Comparison of ENCODE assay signal across 13 cellular contexts in genomic region chr4:143437937-143438336, GRCh38.
"Had no signal": no experiment of that assay in that cellular context is flagged by ENCODE, and none has a peak within 500 bp of the region (broad histone marks: within the 10 kb centered on the region; RNA-seq: fewer than 3 reads in every experiment).

No MANE protein-coding gene starts in this region.

- H3K4me1 ChIP-seq: prostate gland, right lobe of liver, testis had no signal

- H3K4me3 ChIP-seq: gastroesophageal sphincter, lung, prostate gland, right lobe of liver, smooth muscle cell, testis, upper lobe of left lung had no signal

- H3K27me3 ChIP-seq: gastroesophageal sphincter, right lobe of liver, testis, upper lobe of left lung had no signal

- H3K9me3 ChIP-seq: gastroesophageal sphincter, prostate gland, right lobe of liver, testis, upper lobe of left lung had no signal

- H3K36me3 ChIP-seq: prostate gland, right lobe of liver had no signal

- DNase-seq: activated CD4-positive, alpha-beta T cell treated with anti-CD3 and anti-CD28 coated beads, Interleukin-2, amount 50 U/mL, for 1 hour; activated naive CD4-positive, alpha-beta T cell treated with anti-CD3 and anti-CD28 coated beads for 36 hours; erythroblast; left cardiac atrium; right lobe of liver; T1000; testis; upper lobe of left lung had no signal

- H3K27ac ChIP-seq: gastroesophageal sphincter, prostate gland, right lobe of liver, testis, upper lobe of left lung had no signal

- ATAC-seq: activated CD4-positive, CD25-positive, alpha-beta regulatory T cell treated with anti-CD3 and anti-CD28 coated beads, Interleukin-2, amount 50 U/mL, for 24 hours; gastroesophageal sphincter; left cardiac atrium; right lobe of liver had no signal
